In the genomic region with DNA sequence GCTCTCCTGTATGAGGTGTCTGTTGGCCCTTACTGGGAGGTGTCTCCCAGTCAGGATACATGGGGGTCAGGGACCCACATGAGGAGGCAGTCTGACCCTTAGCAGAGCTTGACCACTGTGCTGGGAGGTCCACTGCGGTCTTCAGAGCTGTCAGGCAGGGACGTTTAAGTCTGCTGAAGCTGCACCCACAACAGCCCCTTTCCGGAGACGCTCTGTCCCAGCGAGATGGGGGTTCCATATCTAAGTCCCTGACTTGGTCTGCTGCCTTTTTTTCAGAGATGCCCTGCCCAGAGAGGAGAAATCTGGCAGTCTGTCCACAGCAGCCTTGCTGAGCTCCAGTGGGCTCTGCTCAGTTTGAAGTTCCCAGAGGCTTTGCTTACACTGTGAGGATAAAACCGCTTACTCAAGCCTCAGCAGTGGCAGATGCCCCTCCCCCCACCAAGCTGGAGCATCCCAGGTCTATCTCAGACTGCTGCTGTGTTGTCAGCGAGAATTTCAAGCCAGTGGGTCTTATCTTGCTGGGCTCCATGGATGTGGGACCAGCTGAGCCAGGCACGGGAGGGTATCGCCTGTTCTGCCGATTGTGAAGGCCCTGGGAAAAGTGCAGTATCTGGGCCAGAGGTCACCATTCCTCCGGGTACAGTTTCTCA, we compare ENCODE assay signal across 27 cellular contexts. TPM values are rescaled to one million over a fixed set of nuclear protein-coding genes. Genes with fewer than 3 reads are reported as not detected.
A peak's percentile ranks its signal among the peaks of the same experiment; 100 is the strongest.
DNase-seq lines count a peak whose midpoint lies in the region; ATAC-seq and TF ChIP-seq lines count a peak whose summit lies in the region.
"Had no signal": no experiment of that assay in that cellular context is flagged by ENCODE, and none has a peak within 500 bp of the region (broad histone marks: within the 10 kb centered on the region; RNA-seq: fewer than 3 reads in every experiment).

No MANE protein-coding gene starts in this region.

- H3K18ac ChIP-seq in trophoblast cell (ENCODE audit: low read length) = no peak overlapping the region

- H3K4me1 Mint-ChIP-seq in endodermal cell (peaks cover 28% of the 10 kb centered on the region), mesothelial cell of epicardium (no peaks in the 10 kb centered on the region)
- peaks cover 27 to 38% of the 10 kb centered on the region in 2 donors for H3K4me1 Mint-ChIP-seq in effector memory CD8-positive, alpha-beta T cell (ENCODE audit: low read depth in 2 of 2)

- H3K36me3 Mint-ChIP-seq in endodermal cell (ENCODE audit: low read depth) (no peaks in the 10 kb centered on the region), mesothelial cell of epicardium (peaks cover 2% of the 10 kb centered on the region)
- H3K36me3 Mint-ChIP-seq in effector memory CD8-positive, alpha-beta T cell (ENCODE audit: insufficient read depth) = no peaks in the 10 kb centered on the region

- no peak overlapping the region for H2AK5ac ChIP-seq in trophoblast cell (ENCODE audit: low read length)

- no peak for ATAC-seq in HG03175 (IDR thresholded peaks at IDR 0.05; ENCODE audit: unreplicated experiment)
- no peak for ATAC-seq in effector memory CD8-positive, alpha-beta T cell (replicated peaks)
- ATAC-seq: Right ventricle myocardium inferior had no signal

- DNase-seq in ELF-1 (ENCODE audit: low read depth, low spot score) (peak; percentile 58), SK-N-DZ (ENCODE audit: low spot score) (peak; percentile 51), endodermal cell (peak; percentile 80), left kidney (ENCODE audit: low read depth, low spot score) (peak; percentile 17), trophoblast cell (no peak), mesothelial cell of epicardium (ENCODE audit: low spot score in 2 of 2, unreplicated experiment in 2 of 2) (no peak)
- DNase-seq in effector memory CD8-positive, alpha-beta T cell = no peak
- DNase-seq: Calu3, DMS153, DND-41, GM23248, HFFc6, Karpas-422, NCI-H1092, NCI-H1417 treated with DMSO at 0.1 percent for 48 hours, NCI-H1694 treated with DMSO at 0.1 percent for 48 hours, NCI-H2081, NCI-H2171 treated with DMSO at 0.1 percent for 48 hours, NCI-H446, NCI-H524 treated with DMSO at 0.1 percent for 48 hours, NCI-H774, PC-9, SJCRH30 had no signal

- H2BK12ac ChIP-seq in trophoblast cell (ENCODE audit: low read length) = no peak overlapping the region

- no peak overlapping the region for H4K8ac ChIP-seq in trophoblast cell (ENCODE audit: low read depth, low read length)

- 81 to 86% methylated on average over 8 to 11 of the region's 11 CpGs for WGBS in endodermal cell (ENCODE audit: insufficient coverage in 1 of 2, insufficient read length in 1 of 2), 2 experiments
- no CpG with 5 or more reads among the region's 11 CpGs for WGBS in trophoblast cell (ENCODE audit: extremely low coverage, insufficient coverage, insufficient read length)

- H3K27me3 ChIP-seq in endodermal cell (ENCODE audit: control insufficient read depth, insufficient read depth, low read length, poor library complexity, severe bottlenecking) (no peaks in the 10 kb centered on the region), trophoblast cell (ENCODE audit: insufficient read depth, low read length) (no peaks in the 10 kb centered on the region)
- H3K27me3 ChIP-seq: SJCRH30 had no signal

- peaks cover 10% of the 10 kb centered on the region for H3K9me3 Mint-ChIP-seq in endodermal cell
- H3K9me3 Mint-ChIP-seq in mesothelial cell of epicardium = peaks cover 8% of the 10 kb centered on the region
- no peaks in the 10 kb centered on the region for H3K9me3 Mint-ChIP-seq in effector memory CD8-positive, alpha-beta T cell
- H3K9me3 Mint-ChIP-seq: HFFc6 had no signal

- H3K4me3 ChIP-seq in endodermal cell (ENCODE audit: low read length) = no peak overlapping the region
- no peak overlapping the region for H3K4me3 ChIP-seq in trophoblast cell (ENCODE audit: low read depth, low read length)
- H3K4me3 ChIP-seq: GM23248, HAP-1, PC-9, SJCRH30 had no signal

- no peak for TF ChIP-seq CTCF in endodermal cell (conservative IDR thresholded peaks at IDR 0.05)
- no peak for TF ChIP-seq CTCF in mesothelial cell of epicardium (IDR thresholded peaks at IDR 0.05; ENCODE audit: unreplicated experiment)

- no peak overlapping the region for H3K23ac ChIP-seq in trophoblast cell (ENCODE audit: low read length)

- H3K9ac ChIP-seq in endodermal cell (ENCODE audit: extremely low read depth, low read length, poor library complexity, severe bottlenecking) = no peak overlapping the region
- no peak overlapping the region for H3K9ac ChIP-seq in trophoblast cell (ENCODE audit: low read length)
- H3K9ac ChIP-seq: GM23248 had no signal

- H3K14ac ChIP-seq in trophoblast cell (ENCODE audit: low read length) = no peak overlapping the region

- H3K36me3 ChIP-seq in endodermal cell (ENCODE audit: control insufficient read depth, insufficient read depth, low read length) (no peaks in the 10 kb centered on the region), trophoblast cell (ENCODE audit: control insufficient read depth in 1 of 2, insufficient read depth in 2 of 2, low read length in 2 of 2) (no peaks in the 10 kb centered on the region)
- H3K36me3 ChIP-seq: HAP-1, SJCRH30 had no signal

- peaks cover 3% of the 10 kb centered on the region for H3K27me3 Mint-ChIP-seq in endodermal cell (ENCODE audit: insufficient read depth)
- peaks cover 5% of the 10 kb centered on the region for H3K27me3 Mint-ChIP-seq in mesothelial cell of epicardium (ENCODE audit: low read depth)
- no peaks in the 10 kb centered on the region for H3K27me3 Mint-ChIP-seq in effector memory CD8-positive, alpha-beta T cell

- no peaks in the 10 kb centered on the region for H3K79me1 ChIP-seq in trophoblast cell (ENCODE audit: low read length)

- H3K4me3 Mint-ChIP-seq in endodermal cell = no peak overlapping the region
- no peak overlapping the region for H3K4me3 Mint-ChIP-seq in mesothelial cell of epicardium
- H3K4me3 Mint-ChIP-seq in effector memory CD8-positive, alpha-beta T cell = no peak overlapping the region
- H3K4me3 Mint-ChIP-seq: HFFc6 had no signal

- no peak overlapping the region for H3K27ac Mint-ChIP-seq in endodermal cell
- no peak overlapping the region for H3K27ac Mint-ChIP-seq in mesothelial cell of epicardium
- H3K27ac Mint-ChIP-seq in effector memory CD8-positive, alpha-beta T cell = no peak overlapping the region
- H3K27ac Mint-ChIP-seq: HFFc6 had no signal

- no peak overlapping the region for H2AFZ ChIP-seq in trophoblast cell (ENCODE audit: insufficient read depth, low read length, poor library complexity)
- H2AFZ ChIP-seq: GM23248, PC-9 had no signal

- no peak overlapping the region for H3K4ac ChIP-seq in trophoblast cell (ENCODE audit: low read depth, low read length)

- H2BK5ac ChIP-seq in trophoblast cell (ENCODE audit: low read depth, low read length, poor library complexity) = no peak overlapping the region

- H3K4me2 ChIP-seq in trophoblast cell (ENCODE audit: low read length) = no peak overlapping the region
- H3K4me2 ChIP-seq: PC-9 had no signal

- H3K27ac ChIP-seq in endodermal cell (ENCODE audit: low read depth, low read length) = no peak overlapping the region
- H3K27ac ChIP-seq in trophoblast cell (ENCODE audit: low read depth, low read length) = no peak overlapping the region
- H3K27ac ChIP-seq: GM23248, HL-60, PC-9, SJCRH30 had no signal

- no peak overlapping the region for H4K12ac ChIP-seq in trophoblast cell (ENCODE audit: low read depth, low read length)

- no peaks in the 10 kb centered on the region for H3K79me2 ChIP-seq in trophoblast cell (ENCODE audit: control insufficient read depth, insufficient read depth, low read length, poor library complexity)

- H3K9me3 ChIP-seq in endodermal cell (ENCODE audit: control insufficient read depth, low read length) (no peaks in the 10 kb centered on the region), trophoblast cell (ENCODE audit: insufficient read depth, low read depth, low read length) (peaks cover 2% of the 10 kb centered on the region)
- H3K9me3 ChIP-seq: HAP-1, SJCRH30 had no signal

- H2BK120ac ChIP-seq in trophoblast cell (ENCODE audit: insufficient read depth, low read length, poor library complexity) = no peak overlapping the region

- H3K4me1 ChIP-seq in endodermal cell (ENCODE audit: control insufficient read depth, insufficient read depth, low read length) (peaks cover 12% of the 10 kb centered on the region), trophoblast cell (ENCODE audit: control insufficient read depth in 1 of 2, insufficient read depth in 2 of 2, low read length in 2 of 2) (no peaks in the 10 kb centered on the region)
- H3K4me1 ChIP-seq: HAP-1, SJCRH30 had no signal

- H4K91ac ChIP-seq in trophoblast cell (ENCODE audit: low read depth, low read length) = no peak overlapping the region

RNA-seq across cellular contexts. Expression of a gene that starts 36.4 kb away (rescaled TPM):
- 16.3 and 17.5 TPM in 2 replicates for polyA plus RNA-seq in SK-N-DZ (2014; cell fraction: cytosol; rRNA removed)
- 19.1 and 24.0 TPM in 2 replicates for polyA plus RNA-seq in SK-N-DZ (2014; cell fraction: nucleus; rRNA removed)
- total RNA-seq in endodermal cell = 10 to 100 TPM; 35.8 to 46.2 TPM
- 29.1 TPM for polyA plus RNA-seq in endodermal cell (2013, experiment 1 of 2)
- 29.0 TPM for polyA plus RNA-seq in endodermal cell (2013, experiment 2 of 2)
- polyA plus RNA-seq in trophoblast cell (2013) = 10.9 and 11.5 TPM in 2 replicates
- total RNA-seq in mesothelial cell of epicardium = 29.4 to 33.3 TPM (median 31.8 TPM) in 3 replicates

Comparison
In these comparisons a context has a peak if more than half of its experiments do, and no peak if none do; other contexts are left out.
1. DNase-seq: peak in ELF-1 (single experiment), SK-N-DZ (single experiment), endodermal cell (single experiment) and left kidney (single experiment); none in trophoblast cell (0 of 2), mesothelial cell of epicardium (0 of 2) and effector memory CD8-positive, alpha-beta T cell (0 of 3).